In the genomic region with DNA sequence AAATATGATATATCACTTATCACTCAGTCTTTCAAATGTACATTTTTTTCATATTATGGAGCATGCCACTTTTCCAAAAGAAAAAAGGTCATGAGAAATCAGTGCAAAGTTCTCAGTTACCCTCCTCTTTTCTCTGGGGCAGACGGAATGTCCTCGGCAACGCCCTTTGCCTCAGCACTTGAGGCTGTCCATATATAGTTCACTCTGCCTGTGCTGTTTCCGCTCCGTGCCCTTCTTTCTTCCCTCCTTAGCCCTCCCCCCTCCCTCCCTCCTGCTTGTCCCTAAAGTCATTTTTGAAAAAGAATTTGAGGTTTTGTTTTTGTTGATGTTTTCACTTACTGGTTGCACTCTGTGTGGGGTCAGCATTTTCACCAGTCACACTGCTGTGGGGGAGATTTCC, we compare ENCODE assay signal across 1 cellular context.
TF ChIP-seq lines count a peak whose summit lies in the region.

No MANE protein-coding gene starts in this region.

TF ChIP-seq in WTC11, 78 proteins besides CTCF, POLR2A, EP300 and RAD21:
- TF ChIP-seq, protein P1, sequence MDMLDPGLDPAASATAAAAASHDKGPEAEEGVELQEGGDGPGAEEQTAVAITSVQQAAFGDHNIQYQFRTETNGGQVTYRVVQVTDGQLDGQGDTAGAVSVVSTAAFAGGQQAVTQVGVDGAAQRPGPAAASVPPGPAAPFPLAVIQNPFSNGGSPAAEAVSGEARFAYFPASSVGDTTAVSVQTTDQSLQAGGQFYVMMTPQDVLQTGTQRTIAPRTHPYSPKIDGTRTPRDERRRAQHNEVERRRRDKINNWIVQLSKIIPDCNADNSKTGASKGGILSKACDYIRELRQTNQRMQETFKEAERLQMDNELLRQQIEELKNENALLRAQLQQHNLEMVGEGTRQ (CRISPR knock-in tag; IDR thresholded peaks at IDR 0.05), result no peak
- TF ChIP-seq ZNF219 (CRISPR knock-in tag; IDR thresholded peaks at IDR 0.05; ENCODE audit: borderline replicate concordance) (no peak), KAT7 (CRISPR knock-in tag; IDR thresholded peaks at IDR 0.05; ENCODE audit: borderline replicate concordance) (no peak), ZNF512 (CRISPR knock-in tag; IDR thresholded peaks at IDR 0.05; ENCODE audit: borderline replicate concordance) (no peak), NR2C2 (CRISPR knock-in tag; IDR thresholded peaks at IDR 0.05) (no peak), EMX1 (CRISPR knock-in tag; IDR thresholded peaks at IDR 0.05) (no peak), MYBL2 (CRISPR knock-in tag; IDR thresholded peaks at IDR 0.05) (no peak), GABPB1 (CRISPR knock-in tag; IDR thresholded peaks at IDR 0.05) (no peak)
- TF ChIP-seq, protein P2, sequence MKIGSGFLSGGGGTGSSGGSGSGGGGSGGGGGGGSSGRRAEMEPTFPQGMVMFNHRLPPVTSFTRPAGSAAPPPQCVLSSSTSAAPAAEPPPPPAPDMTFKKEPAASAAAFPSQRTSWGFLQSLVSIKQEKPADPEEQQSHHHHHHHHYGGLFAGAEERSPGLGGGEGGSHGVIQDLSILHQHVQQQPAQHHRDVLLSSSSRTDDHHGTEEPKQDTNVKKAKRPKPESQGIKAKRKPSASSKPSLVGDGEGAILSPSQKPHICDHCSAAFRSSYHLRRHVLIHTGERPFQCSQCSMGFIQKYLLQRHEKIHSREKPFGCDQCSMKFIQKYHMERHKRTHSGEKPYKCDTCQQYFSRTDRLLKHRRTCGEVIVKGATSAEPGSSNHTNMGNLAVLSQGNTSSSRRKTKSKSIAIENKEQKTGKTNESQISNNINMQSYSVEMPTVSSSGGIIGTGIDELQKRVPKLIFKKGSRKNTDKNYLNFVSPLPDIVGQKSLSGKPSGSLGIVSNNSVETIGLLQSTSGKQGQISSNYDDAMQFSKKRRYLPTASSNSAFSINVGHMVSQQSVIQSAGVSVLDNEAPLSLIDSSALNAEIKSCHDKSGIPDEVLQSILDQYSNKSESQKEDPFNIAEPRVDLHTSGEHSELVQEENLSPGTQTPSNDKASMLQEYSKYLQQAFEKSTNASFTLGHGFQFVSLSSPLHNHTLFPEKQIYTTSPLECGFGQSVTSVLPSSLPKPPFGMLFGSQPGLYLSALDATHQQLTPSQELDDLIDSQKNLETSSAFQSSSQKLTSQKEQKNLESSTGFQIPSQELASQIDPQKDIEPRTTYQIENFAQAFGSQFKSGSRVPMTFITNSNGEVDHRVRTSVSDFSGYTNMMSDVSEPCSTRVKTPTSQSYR (CRISPR knock-in tag; IDR thresholded peaks at IDR 0.05), result no peak
- TF ChIP-seq, protein P3, sequence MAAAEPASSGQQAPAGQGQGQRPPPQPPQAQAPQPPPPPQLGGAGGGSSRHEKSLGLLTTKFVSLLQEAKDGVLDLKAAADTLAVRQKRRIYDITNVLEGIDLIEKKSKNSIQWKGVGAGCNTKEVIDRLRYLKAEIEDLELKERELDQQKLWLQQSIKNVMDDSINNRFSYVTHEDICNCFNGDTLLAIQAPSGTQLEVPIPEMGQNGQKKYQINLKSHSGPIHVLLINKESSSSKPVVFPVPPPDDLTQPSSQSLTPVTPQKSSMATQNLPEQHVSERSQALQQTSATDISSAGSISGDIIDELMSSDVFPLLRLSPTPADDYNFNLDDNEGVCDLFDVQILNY (CRISPR knock-in tag; IDR thresholded peaks at IDR 0.05), result no peak
- TF ChIP-seq, protein P4, sequence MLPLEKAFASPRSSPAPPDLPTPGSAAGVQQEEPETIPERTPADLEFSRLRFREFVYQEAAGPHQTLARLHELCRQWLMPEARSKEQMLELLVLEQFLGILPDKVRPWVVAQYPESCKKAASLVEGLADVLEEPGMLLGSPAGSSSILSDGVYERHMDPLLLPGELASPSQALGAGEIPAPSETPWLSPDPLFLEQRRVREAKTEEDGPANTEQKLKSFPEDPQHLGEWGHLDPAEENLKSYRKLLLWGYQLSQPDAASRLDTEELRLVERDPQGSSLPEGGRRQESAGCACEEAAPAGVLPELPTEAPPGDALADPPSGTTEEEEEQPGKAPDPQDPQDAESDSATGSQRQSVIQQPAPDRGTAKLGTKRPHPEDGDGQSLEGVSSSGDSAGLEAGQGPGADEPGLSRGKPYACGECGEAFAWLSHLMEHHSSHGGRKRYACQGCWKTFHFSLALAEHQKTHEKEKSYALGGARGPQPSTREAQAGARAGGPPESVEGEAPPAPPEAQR (CRISPR knock-in tag; IDR thresholded peaks at IDR 0.05), result no peak
